8 cellular contexts compared by ENCODE assay signal in genomic region chr1:66333463-66334232, GRCh38.
A peak's percentile ranks its signal among the peaks of the same experiment; 100 is the strongest.
DNase-seq lines count a peak whose midpoint lies in the region; ATAC-seq and TF ChIP-seq lines count a peak whose summit lies in the region.

No MANE protein-coding gene starts in this region.

- TF ChIP-seq CTCF in astrocyte of the spinal cord (IDR thresholded peaks at IDR 0.05; ENCODE audit: low read depth, low read length): no peak

- in situ Hi-C loops in astrocyte of the spinal cord (cut with HindIII; ENCODE audit: low sequenced_read_pairs): no loop called here

- peak overlapping the region; percentile 21 for H3K4me3 ChIP-seq in astrocyte of the spinal cord (ENCODE audit: low read depth, low read length)

- ATAC-seq in GM18861 (IDR thresholded peaks at IDR 0.05; ENCODE audit: unreplicated experiment): no peak

- DNase-seq in stimulated activated CD4-positive, alpha-beta T cell treated with anti-CD3 and anti-CD28 coated beads, Interleukin-4, amount 100 ng/mL, for 1 hour: peak; percentile 16
- DNase-seq in stimulated activated CD4-positive, alpha-beta T cell treated with anti-CD3 and anti-CD28 coated beads, Interleukin-2, amount 100 ng/mL, for 48 hours: no peak
- DNase-seq in astrocyte of the spinal cord (ENCODE audit: low read depth, low spot score) (no peak), midbrain (lab: John Stamatoyannopoulos, UW) (peak; percentile 44), NCI-H1092 (lab: John Stamatoyannopoulos, UW) (no peak), kidney tubule cell (ENCODE audit: low spot score) (no peak)
- DNase-seq in activated CD4-positive, alpha-beta T cell treated with anti-CD3 and anti-CD28 coated beads, Interleukin-2, amount 50 U/mL, for 4 hours: no peak

Comparison
In these comparisons a context has a peak if more than half of its experiments do, and no peak if none do; other contexts are left out.
1. DNase-seq: peak in stimulated activated CD4-positive, alpha-beta T cell treated with anti-CD3 and anti-CD28 coated beads, Interleukin-4, amount 100 ng/mL, for 1 hour (single experiment) and midbrain (single experiment); none in stimulated activated CD4-positive, alpha-beta T cell treated with anti-CD3 and anti-CD28 coated beads, Interleukin-2, amount 100 ng/mL, for 48 hours (0 of 2), astrocyte of the spinal cord (single experiment), NCI-H1092 (single experiment), activated CD4-positive, alpha-beta T cell treated with anti-CD3 and anti-CD28 coated beads, Interleukin-2, amount 50 U/mL, for 4 hours (0 of 2) and kidney tubule cell (single experiment).